In genomic region chr12:12559699-12560296, GRCh38 we compare ENCODE assay signal across 11 cellular contexts. TPM values are rescaled to one million over a fixed set of nuclear protein-coding genes. Genes with fewer than 3 reads are reported as not detected.
DNase-seq lines count a peak whose midpoint lies in the region; ATAC-seq and TF ChIP-seq lines count a peak whose summit lies in the region.
"Had no signal": no experiment of that assay in that cellular context is flagged by ENCODE, and none has a peak within 500 bp of the region (broad histone marks: within the 10 kb centered on the region; RNA-seq: fewer than 3 reads in every experiment).

No MANE protein-coding gene starts in this region.

- no peak for TF ChIP-seq POLR2A in erythroblast (IDR thresholded peaks at IDR 0.05; ENCODE audit: low read length)

- dilution Hi-C loops in mammary epithelial cell (cut with HindIII; ENCODE audit: low sequenced_read_pairs), result no loop called here

- ATAC-seq in CD4-positive, CD25-positive, alpha-beta regulatory T cell (ENCODE audit: low read depth in 2 of 2), result no peak
- no peak for ATAC-seq in natural killer cell
- no peak for ATAC-seq in HG03460 (IDR thresholded peaks at IDR 0.05; ENCODE audit: unreplicated experiment)
- no peak for ATAC-seq in HG02885 (IDR thresholded peaks at IDR 0.05; ENCODE audit: poor library complexity, unreplicated experiment)
- no peak for ATAC-seq in HG03095 (IDR thresholded peaks at IDR 0.05; ENCODE audit: unreplicated experiment)
- ATAC-seq: sciatic nerve had no signal

- H3K36me3 Mint-ChIP-seq in CD4-positive, CD25-positive, alpha-beta regulatory T cell, result peaks cover 12% of the 10 kb centered on the region
- no peaks in the 10 kb centered on the region for H3K36me3 Mint-ChIP-seq in natural killer cell
- H3K36me3 Mint-ChIP-seq: IgD-negative memory B cell had no signal

- WGBS in mammary epithelial cell (ENCODE audit: low coverage, missing lambda C conversion rate), result 10% methylated on average over 3 of the region's 3 CpGs

- peaks cover 32 to 65% (median 46%) of the 10 kb centered on the region in 4 donors for H3K4me1 Mint-ChIP-seq in CD4-positive, CD25-positive, alpha-beta regulatory T cell
- H3K4me1 Mint-ChIP-seq in natural killer cell, result peaks cover 10 to 13% of the 10 kb centered on the region in 2 donors

- peaks cover 54% of the 10 kb centered on the region for H3K4me1 ChIP-seq in CD4-positive, CD25-positive, alpha-beta regulatory T cell (ENCODE audit: control insufficient read depth, insufficient read depth, low read length, poor library complexity, severe bottlenecking)
- H3K4me1 ChIP-seq in mammary epithelial cell (ENCODE audit: insufficient read depth, low read length), result peaks cover 20% of the 10 kb centered on the region

- H3K27ac Mint-ChIP-seq in CD4-positive, CD25-positive, alpha-beta regulatory T cell, result peak overlapping the region; percentile 88 to 98 (median 91)
- no peak overlapping the region for H3K27ac Mint-ChIP-seq in natural killer cell

- peak overlapping the region; percentile 88 to 99 (median 92) for H3K4me3 Mint-ChIP-seq in CD4-positive, CD25-positive, alpha-beta regulatory T cell
- peak overlapping the region; percentile 85 for H3K4me3 Mint-ChIP-seq in natural killer cell

- H3K9me3 ChIP-seq in CD4-positive, CD25-positive, alpha-beta regulatory T cell (ENCODE audit: control insufficient read depth in 2 of 2, low read length in 2 of 2), result no peaks in the 10 kb centered on the region
- no peaks in the 10 kb centered on the region for H3K9me3 ChIP-seq in mammary epithelial cell (replicated peaks; ENCODE audit: insufficient read depth, low read length)

- H3K27me3 ChIP-seq in CD4-positive, CD25-positive, alpha-beta regulatory T cell (ENCODE audit: control insufficient read depth, insufficient read depth, low read length), result no peaks in the 10 kb centered on the region
- no peaks in the 10 kb centered on the region for H3K27me3 ChIP-seq in mammary epithelial cell (ENCODE audit: insufficient read depth, low read length)

- BruUV-seq in mammary epithelial cell (replicated peaks; lab: Mats Ljungman, UMichigan), result no TSS peak

- peak overlapping the region; percentile 99 for H3K27ac ChIP-seq in CD4-positive, CD25-positive, alpha-beta regulatory T cell (ENCODE audit: insufficient read depth, low read length, poor library complexity, severe bottlenecking)
- H3K27ac ChIP-seq in mammary epithelial cell (ENCODE audit: insufficient read depth, low read depth, low read length), result peak overlapping the region; percentile 96

- no peaks in the 10 kb centered on the region for H4K20me1 ChIP-seq in mammary epithelial cell (ENCODE audit: insufficient read depth, low read length)

- peak overlapping the region; percentile 42 for H2AFZ ChIP-seq in mammary epithelial cell (ENCODE audit: low read depth, low read length)

- peaks cover 19% of the 10 kb centered on the region for H3K79me2 ChIP-seq in mammary epithelial cell (ENCODE audit: insufficient read depth, low read length)

- H3K9me3 Mint-ChIP-seq in CD4-positive, CD25-positive, alpha-beta regulatory T cell, result peaks cover 0 to 2% (median 0%) of the 10 kb centered on the region in 7 donors
- H3K9me3 Mint-ChIP-seq in natural killer cell, result no peaks in the 10 kb centered on the region
- H3K9me3 Mint-ChIP-seq: IgD-negative memory B cell had no signal

- intact Hi-C loops in mammary epithelial cell (cut with micrococcal nuclease) (loop anchor here (5.0 kb wide), 2 partner anchors 132 to 477 kb away; no protein-coding TSS in a partner anchor), natural killer cell (cut with micrococcal nuclease) (loop anchor here (5.0 kb wide), 3 partner anchors 117 to 202 kb away; partner anchors contain the start of genes BORCS5 and CDKN1B)

- H3K36me3 ChIP-seq in CD4-positive, CD25-positive, alpha-beta regulatory T cell (ENCODE audit: control insufficient read depth, insufficient read depth, low read length), result peaks cover 5% of the 10 kb centered on the region
- no peaks in the 10 kb centered on the region for H3K36me3 ChIP-seq in mammary epithelial cell (ENCODE audit: insufficient read depth, low read length)

- peak overlapping the region; percentile 91 for H3K4me2 ChIP-seq in mammary epithelial cell (ENCODE audit: insufficient read depth, low read depth, low read length)

- peaks cover 6% of the 10 kb centered on the region for H3K27me3 Mint-ChIP-seq in CD4-positive, CD25-positive, alpha-beta regulatory T cell
- H3K27me3 Mint-ChIP-seq in natural killer cell (ENCODE audit: low read depth in 2 of 2), result peaks cover 0 to 3% of the 10 kb centered on the region in 2 donors

- TF ChIP-seq CTCF in HFF-Myc (IDR thresholded peaks at IDR 0.05; ENCODE audit: low read depth, low read length, missing control alignments), result no peak
- no peak for TF ChIP-seq CTCF in mammary epithelial cell (conservative IDR thresholded peaks at IDR 0.05 in 1 of 2, IDR thresholded peaks at IDR 0.05 in 1 of 2; ENCODE audit: extremely low read depth in 1 of 2, insufficient read depth in 1 of 2, low read depth in 1 of 2, low read length in 2 of 2)
- TF ChIP-seq CTCF in natural killer cell (IDR thresholded peaks at IDR 0.05), result no peak

- CTCF ChIA-PET in mammary epithelial cell (lab: Charles Lee; ENCODE audit: low non-redundant PET), result no interaction called here

- peak in 1 of 3 donors; percentile 20 for DNase-seq in CD4-positive, CD25-positive, alpha-beta regulatory T cell
- DNase-seq in HFF-Myc (ENCODE audit: extremely low read depth, low read depth) (no peak), mammary epithelial cell (no peak), natural killer cell (no peak), erythroblast (lab: John Stamatoyannopoulos, UW) (no peak)
- DNase-seq: RPMI8226 had no signal

- peak overlapping the region; percentile 44 for H3K9ac ChIP-seq in mammary epithelial cell (ENCODE audit: insufficient read depth, low read length)

- in situ Hi-C loops in mammary epithelial cell (cut with MboI; ENCODE audit: low sequenced_read_pairs in 2 of 2), result loop anchor here (25.0 kb wide), 1 partner anchor 172 kb away; no protein-coding TSS in a partner anchor

- peak overlapping the region; percentile 100 for H3K4me3 ChIP-seq in CD4-positive, CD25-positive, alpha-beta regulatory T cell (ENCODE audit: low read depth, low read length)
- H3K4me3 ChIP-seq in HFF-Myc (replicated peaks; ENCODE audit: low read depth, low read length) (peak overlapping the region; percentile 77), mammary epithelial cell (replicated peaks in 1 of 3; ENCODE audit: insufficient read depth in 1 of 3, low read depth in 2 of 3, low read length in 3 of 3) (peak overlapping the region in 1 of 3 experiments; percentile 74)

RNA-seq across cellular contexts. Expression of gene DUSP16, which starts 2.9 kb away (rescaled TPM):
- 108 TPM for total RNA-seq in CD4-positive, CD25-positive, alpha-beta regulatory T cell
- 10 to 100 TPM; 29.4 to 40.7 (median 30.2) TPM for polyA plus RNA-seq in CD4-positive, CD25-positive, alpha-beta regulatory T cell
- total RNA-seq in mammary epithelial cell (10 to 100 TPM; 11.2 to 16.4 TPM), natural killer cell (10 to 100 TPM in 1 of 3 donors, 1 to 10 TPM in 2; 6.9 to 19.9 (median 10.0) TPM)
- polyA plus RNA-seq in mammary epithelial cell, result 4.3 TPM
- polyA minus RNA-seq in mammary epithelial cell, result 9.0 TPM

RNA-seq across cellular contexts. Expression of gene CREBL2, which starts 51.9 kb away (rescaled TPM):
- 27.5 TPM for total RNA-seq in CD4-positive, CD25-positive, alpha-beta regulatory T cell
- 10 to 100 TPM; 60.7 to 73.4 (median 66.5) TPM for polyA plus RNA-seq in CD4-positive, CD25-positive, alpha-beta regulatory T cell
- total RNA-seq in mammary epithelial cell (10 to 100 TPM; 18.1 to 40.2 TPM), natural killer cell (10 to 100 TPM in 2 of 3 donors, 1 to 10 TPM in 1; 9.0 to 13.1 (median 10.7) TPM)
- 9.1 TPM for polyA plus RNA-seq in mammary epithelial cell
- polyA minus RNA-seq in mammary epithelial cell, result 7.5 TPM

Comparison
In these comparisons a context has a peak if more than half of its experiments do, and no peak if none do; other contexts are left out.
1. H3K27ac Mint-ChIP-seq: peak in CD4-positive, CD25-positive, alpha-beta regulatory T cell (3 of 3); none in natural killer cell (0 of 2).